Comparison of ENCODE assay signal across 24 cellular contexts in the genomic region with DNA sequence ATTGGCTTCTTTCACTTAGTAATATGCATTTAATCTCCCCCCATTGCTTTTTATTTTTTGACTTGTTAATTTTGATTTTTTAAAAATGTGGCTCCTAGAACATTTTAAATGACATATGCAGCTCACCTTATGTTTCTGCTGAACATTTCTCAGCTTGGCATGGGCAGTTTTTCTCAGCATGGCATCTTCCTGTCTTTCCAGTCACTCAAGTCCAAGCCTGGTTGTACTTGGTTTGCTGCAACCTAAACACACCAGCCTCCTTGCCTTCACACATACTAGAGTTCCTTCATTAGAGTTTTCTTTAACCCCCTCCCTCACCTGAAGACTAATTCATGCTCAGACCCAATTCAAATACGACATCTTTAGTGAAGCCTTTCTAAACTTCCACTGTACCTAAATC.
DNase-seq lines count a peak whose midpoint lies in the region; TF ChIP-seq lines count a peak whose summit lies in the region.
"Had no signal": no experiment of that assay in that cellular context is flagged by ENCODE, and none has a peak within 500 bp of the region (broad histone marks: within the 10 kb centered on the region; RNA-seq: fewer than 3 reads in every experiment).

No MANE protein-coding gene starts in this region.

- intact Hi-C loops in transverse colon (cut with DNase I; ENCODE audit: low total_unique reads), result loop anchor here (1.0 to 2.0 kb wide), 2 partner anchors 52 to 109 kb away; a partner anchor contains a TSS

- 93% methylated on average over 1 of the region's 1 CpG for whole genome bisulfite sequencing in suprapubic skin
- WGBS in endodermal cell (ENCODE audit: insufficient coverage in 1 of 2, insufficient read length in 1 of 2), 2 experiments, result 89 to 100% methylated on average over 1 of the region's 1 CpG
- 87 to 90% methylated on average over 1 of the region's 1 CpG for WGBS in transverse colon (ENCODE audit: low coverage in 1 of 2), 2 donors

- no peak overlapping the region for H3K4me3 Mint-ChIP-seq in mesothelial cell of epicardium
- H3K4me3 Mint-ChIP-seq in endodermal cell, result no peak overlapping the region
- H3K4me3 Mint-ChIP-seq: activated CD4-positive, alpha-beta T cell treated with anti-CD3 and anti-CD28 coated beads, Interleukin-2, amount 10 ng/mL, durations not matched to agents 7 days and 5 days; activated CD8-positive, alpha-beta memory T cell treated with anti-CD3 and anti-CD28 coated beads, Interleukin-2, amount 10 ng/mL, durations not matched to agents 7 days and 5 days; activated naive CD4-positive, alpha-beta T cell treated with anti-CD3 and anti-CD28 coated beads, Interleukin-2, amount 10 ng/mL, durations not matched to agents 7 days and 5 days; central memory CD8-positive, alpha-beta T cell had no signal

- H3K27ac ChIP-seq in suprapubic skin (peak overlapping the region; percentile 93), endodermal cell (ENCODE audit: low read depth, low read length) (no peak overlapping the region), Peyer's patch (no peak overlapping the region), transverse colon (no peak overlapping the region)
- H3K27ac ChIP-seq: C4-2B, VCaP had no signal

- TF ChIP-seq POLR2A in suprapubic skin (IDR thresholded peaks at IDR 0.05) (no peak), Peyer's patch (IDR thresholded peaks at IDR 0.05) (no peak), transverse colon (IDR thresholded peaks at IDR 0.05) (no peak)

- H3K4me1 Mint-ChIP-seq in mesothelial cell of epicardium (peaks cover 27% of the 10 kb centered on the region), endodermal cell (no peaks in the 10 kb centered on the region)

- in situ Hi-C loops in transverse colon (cut with MboI; ENCODE audit: low pct_ligation_motif_present in 1 of 4, low pct_unique_long_range_greater_than_20kb in 1 of 4, low sequenced_read_pairs in 3 of 4), result no loop called here

- H3K36me3 Mint-ChIP-seq in mesothelial cell of epicardium (no peaks in the 10 kb centered on the region), endodermal cell (ENCODE audit: low read depth) (no peaks in the 10 kb centered on the region)
- H3K36me3 Mint-ChIP-seq: activated CD8-positive, alpha-beta memory T cell treated with anti-CD3 and anti-CD28 coated beads, Interleukin-2, amount 10 ng/mL, durations not matched to agents 7 days and 5 days; activated naive CD4-positive, alpha-beta T cell treated with anti-CD3 and anti-CD28 coated beads, Interleukin-2, amount 10 ng/mL, durations not matched to agents 7 days and 5 days had no signal

- no peaks in the 10 kb centered on the region for H3K36me3 ChIP-seq in suprapubic skin
- H3K36me3 ChIP-seq in endodermal cell (ENCODE audit: control insufficient read depth, insufficient read depth, low read length), result no peaks in the 10 kb centered on the region
- H3K36me3 ChIP-seq in Peyer's patch, result no peaks in the 10 kb centered on the region
- H3K36me3 ChIP-seq in transverse colon, result no peaks in the 10 kb centered on the region
- H3K36me3 ChIP-seq: HAP-1, right lobe of liver had no signal

- H3K9me3 Mint-ChIP-seq in mesothelial cell of epicardium (no peaks in the 10 kb centered on the region), endodermal cell (no peaks in the 10 kb centered on the region)
- H3K9me3 Mint-ChIP-seq: activated CD4-positive, alpha-beta T cell treated with anti-CD3 and anti-CD28 coated beads, Interleukin-2, amount 10 ng/mL, durations not matched to agents 7 days and 5 days; activated naive CD4-positive, alpha-beta T cell treated with anti-CD3 and anti-CD28 coated beads, Interleukin-2, amount 10 ng/mL, durations not matched to agents 7 days and 5 days; central memory CD8-positive, alpha-beta T cell; stimulated activated naive CD8-positive, alpha-beta T cell treated with anti-CD3 and anti-CD28 coated beads, Interleukin-15, amount 100 ng/mL, for 72 hours had no signal

- H3K27me3 Mint-ChIP-seq in mesothelial cell of epicardium (ENCODE audit: low read depth) (no peaks in the 10 kb centered on the region), endodermal cell (ENCODE audit: insufficient read depth) (no peaks in the 10 kb centered on the region)
- H3K27me3 Mint-ChIP-seq: activated CD4-positive, alpha-beta T cell treated with anti-CD3 and anti-CD28 coated beads, Interleukin-2, amount 10 ng/mL, durations not matched to agents 7 days and 5 days; activated CD8-positive, alpha-beta memory T cell treated with anti-CD3 and anti-CD28 coated beads, Interleukin-2, amount 10 ng/mL, durations not matched to agents 7 days and 5 days; central memory CD8-positive, alpha-beta T cell; stimulated activated naive CD8-positive, alpha-beta T cell treated with anti-CD3 and anti-CD28 coated beads, Interleukin-15, amount 100 ng/mL, for 72 hours had no signal

- H3K4me1 ChIP-seq in suprapubic skin, result peaks cover 42% of the 10 kb centered on the region
- no peaks in the 10 kb centered on the region for H3K4me1 ChIP-seq in endodermal cell (ENCODE audit: control insufficient read depth, insufficient read depth, low read length)
- H3K4me1 ChIP-seq in Peyer's patch, result peaks cover 0 to 31% (median 2%) of the 10 kb centered on the region in 4 donors
- peaks cover 14 to 35% (median 17%) of the 10 kb centered on the region in 4 donors for H3K4me1 ChIP-seq in transverse colon
- H3K4me1 ChIP-seq: HAP-1 had no signal

- H3K9me3 ChIP-seq in suprapubic skin, result no peaks in the 10 kb centered on the region
- no peaks in the 10 kb centered on the region for H3K9me3 ChIP-seq in endodermal cell (ENCODE audit: control insufficient read depth, low read length)
- no peaks in the 10 kb centered on the region for H3K9me3 ChIP-seq in Peyer's patch
- H3K9me3 ChIP-seq in transverse colon, result no peaks in the 10 kb centered on the region
- H3K9me3 ChIP-seq: HAP-1, right lobe of liver had no signal

- peak overlapping the region; percentile 2 for H3K27ac Mint-ChIP-seq in mesothelial cell of epicardium
- no peak overlapping the region for H3K27ac Mint-ChIP-seq in endodermal cell
- H3K27ac Mint-ChIP-seq: activated CD4-positive, alpha-beta T cell treated with anti-CD3 and anti-CD28 coated beads, Interleukin-2, amount 10 ng/mL, durations not matched to agents 7 days and 5 days; activated CD8-positive, alpha-beta memory T cell treated with anti-CD3 and anti-CD28 coated beads, Interleukin-2, amount 10 ng/mL, durations not matched to agents 7 days and 5 days; activated naive CD4-positive, alpha-beta T cell treated with anti-CD3 and anti-CD28 coated beads, Interleukin-2, amount 10 ng/mL, durations not matched to agents 7 days and 5 days had no signal

- H3K27me3 ChIP-seq in suprapubic skin (no peaks in the 10 kb centered on the region), endodermal cell (ENCODE audit: control insufficient read depth, insufficient read depth, low read length, poor library complexity, severe bottlenecking) (no peaks in the 10 kb centered on the region), Peyer's patch (no peaks in the 10 kb centered on the region), transverse colon (no peaks in the 10 kb centered on the region)
- H3K27me3 ChIP-seq: right lobe of liver had no signal

- no peak for TF ChIP-seq EP300 in suprapubic skin (IDR thresholded peaks at IDR 0.05)
- no peak for TF ChIP-seq EP300 in transverse colon (IDR thresholded peaks at IDR 0.05; ENCODE audit: low read depth)

- peak; percentile 38 for DNase-seq in NCI-H69 (lab: John Stamatoyannopoulos, UW)
- DNase-seq in cerebellar cortex (ENCODE audit: low spot score), result peak; percentile 87
- DNase-seq in mesothelial cell of epicardium (ENCODE audit: low spot score in 2 of 2, unreplicated experiment in 2 of 2), result no peak
- DNase-seq in suprapubic skin (ENCODE audit: low spot score in 2 of 2), result no peak
- no peak for DNase-seq in endodermal cell
- no peak for DNase-seq in Peyer's patch
- DNase-seq in transverse colon, result no peak
- DNase-seq: activated CD4-positive, alpha-beta T cell treated with anti-CD3 and anti-CD28 coated beads, Interleukin-2, amount 10 ng/mL, durations not matched to agents 7 days and 5 days; activated CD8-positive, alpha-beta memory T cell treated with anti-CD3 and anti-CD28 coated beads, Interleukin-2, amount 10 ng/mL, durations not matched to agents 7 days and 5 days; activated naive CD4-positive, alpha-beta T cell treated with anti-CD3 and anti-CD28 coated beads, Interleukin-2, amount 10 ng/mL, durations not matched to agents 7 days and 5 days; anterior cingulate cortex; DND-41; erythroblast; left ventricle myocardium superior; NCI-H1092; NCI-H2029; NCI-H748 treated with DMSO at 0.1 percent for 48 hours; right lobe of liver had no signal

- H3K9ac ChIP-seq in endodermal cell (ENCODE audit: extremely low read depth, low read length, poor library complexity, severe bottlenecking), result no peak overlapping the region

- H3K4me3 ChIP-seq in suprapubic skin (no peak overlapping the region), endodermal cell (ENCODE audit: low read length) (no peak overlapping the region), Peyer's patch (no peak overlapping the region), transverse colon (no peak overlapping the region)
- H3K4me3 ChIP-seq: GM12878, HAP-1, right lobe of liver had no signal

- TF ChIP-seq CTCF in mesothelial cell of epicardium (IDR thresholded peaks at IDR 0.05; ENCODE audit: unreplicated experiment) (no peak), suprapubic skin (IDR thresholded peaks at IDR 0.05) (no peak), endodermal cell (conservative IDR thresholded peaks at IDR 0.05) (no peak), Peyer's patch (IDR thresholded peaks at IDR 0.05) (no peak), transverse colon (IDR thresholded peaks at IDR 0.05) (no peak)

Comparison
In these comparisons a context has a peak if more than half of its experiments do, and no peak if none do; other contexts are left out.
1. DNase-seq: peak in NCI-H69 (single experiment) and cerebellar cortex (single experiment); none in mesothelial cell of epicardium (0 of 2), suprapubic skin (0 of 2), endodermal cell (single experiment), Peyer's patch (0 of 3) and transverse colon (single experiment).